Comparison of ENCODE assay signal across 18 cellular contexts in genomic region chr13:101423872-101424271, GRCh38. TPM values are rescaled to one million over a fixed set of nuclear protein-coding genes. Genes with fewer than 3 reads are reported as not detected.
"Had no signal": no experiment of that assay in that cellular context is flagged by ENCODE, and none has a peak within 500 bp of the region (broad histone marks: within the 10 kb centered on the region; RNA-seq: fewer than 3 reads in every experiment).

No MANE protein-coding gene starts in this region.

- H3K4me1 ChIP-seq: ascending aorta, esophagus squamous epithelium, neural progenitor cell, vagina had no signal

- ATAC-seq: left colon; stimulated activated effector memory CD8-positive, alpha-beta T cell treated with anti-CD3 and anti-CD28 coated beads, Interleukin-12 subunit alpha, Interleukin-12 subunit beta, amount 100 ng/mL, for 72 hours; T-helper 17 cell had no signal

- H3K9me3 ChIP-seq: ascending aorta, esophagus squamous epithelium, ovary, tibial nerve, vagina had no signal

- H3K27ac ChIP-seq: ascending aorta, esophagus squamous epithelium, neural progenitor cell, ovary, vagina, WERI-Rb-1 had no signal

- H3K4me3 ChIP-seq: ascending aorta, esophagus squamous epithelium, lung, neural progenitor cell, ovary, tibial nerve, vagina had no signal

- H3K4me2 ChIP-seq: neural progenitor cell had no signal

- H3K27me3 ChIP-seq: ascending aorta, neural progenitor cell, ovary, tibial nerve, vagina had no signal

- H2AFZ ChIP-seq: neural progenitor cell had no signal

- FAIRE-seq: colon had no signal

- H3K36me3 ChIP-seq: ascending aorta, esophagus squamous epithelium, neural progenitor cell, ovary, tibial nerve, vagina, WERI-Rb-1 had no signal

- DNase-seq: activated CD4-positive, alpha-beta memory T cell treated with anti-CD3 and anti-CD28 coated beads, Interleukin-2, amount 10 ng/mL, durations not matched to agents 7 days and 5 days; activated CD8-positive, alpha-beta memory T cell treated with anti-CD3 and anti-CD28 coated beads, Interleukin-2, amount 50 U/mL, for 4 hours; activated naive CD4-positive, alpha-beta T cell; esophagus squamous epithelium; glutamatergic neuron; left colon; ovary; stimulated activated CD4-positive, alpha-beta T cell treated with anti-CD3 and anti-CD28 coated beads, Interleukin-12 subunit alpha, Interleukin-12 subunit beta, amount 100 ng/mL, for 4 hours; stimulated activated CD4-positive, alpha-beta T cell treated with anti-CD3 and anti-CD28 coated beads, Interleukin-2, amount 100 ng/mL, for 24 hours; T-helper 17 cell; WERI-Rb-1 had no signal

RNA-seq across cellular contexts. Expression of gene NALCN, which starts 7.6 kb away (rescaled TPM):
- total RNA-seq: activated CD4-positive, alpha-beta memory T cell treated with anti-CD3 and anti-CD28 coated beads, Interleukin-2, amount 10 ng/mL, durations not matched to agents 7 days and 5 days; T-helper 17 cell had no signal

RNA-seq across cellular contexts. Expression of gene ITGBL1, which starts 28.6 kb away (rescaled TPM):
- total RNA-seq: activated CD4-positive, alpha-beta memory T cell treated with anti-CD3 and anti-CD28 coated beads, Interleukin-2, amount 10 ng/mL, durations not matched to agents 7 days and 5 days; T-helper 17 cell had no signal
